ENCODE assay signal across 18 cellular contexts in genomic region chr22:41913040-41913719, GRCh38. TPM values are rescaled to one million over a fixed set of nuclear protein-coding genes. Genes with fewer than 3 reads are reported as not detected.
DNase-seq lines count a peak whose midpoint lies in the region; ATAC-seq and TF ChIP-seq lines count a peak whose summit lies in the region.
"Had no signal": no experiment of that assay in that cellular context is flagged by ENCODE, and none has a peak within 500 bp of the region (broad histone marks: within the 10 kb centered on the region; RNA-seq: fewer than 3 reads in every experiment).

No MANE protein-coding gene starts in this region.

- no peaks in the 10 kb centered on the region for H3K9me3 Mint-ChIP-seq in activated naive CD4-positive, alpha-beta T cell treated with anti-CD3 and anti-CD28 coated beads for 36 hours
- no peaks in the 10 kb centered on the region for H3K9me3 Mint-ChIP-seq in activated naive CD4-positive, alpha-beta T cell treated with anti-CD3 and anti-CD28 coated beads, Interleukin-2, amount 50 U/mL, for 72 hours
- no peaks in the 10 kb centered on the region for H3K9me3 Mint-ChIP-seq in immature natural killer cell
- H3K9me3 Mint-ChIP-seq in stimulated activated naive B cell treated with anti-CD40 and anti-IgM and Interleukin-4, amounts not matched to agents 10 μg/mL and 1 μg/mL and 100 μg/mL, for 72 hours, result no peaks in the 10 kb centered on the region

- no peaks in the 10 kb centered on the region for H3K9me2 ChIP-seq in OCI-LY7 (ENCODE audit: insufficient read depth, low read length)

- H3K27me3 Mint-ChIP-seq in activated naive CD4-positive, alpha-beta T cell treated with anti-CD3 and anti-CD28 coated beads for 36 hours (ENCODE audit: low read depth), result peaks cover 49% of the 10 kb centered on the region
- H3K27me3 Mint-ChIP-seq in T-helper 17 cell (peaks cover 28% of the 10 kb centered on the region), immature natural killer cell (ENCODE audit: low read depth in 3 of 3) (peaks cover 19 to 34% (median 19%) of the 10 kb centered on the region in 3 donors)
- peaks cover 15 to 19% of the 10 kb centered on the region in 2 donors for H3K27me3 Mint-ChIP-seq in stimulated activated naive B cell treated with anti-CD40 and anti-IgM and Interleukin-4, amounts not matched to agents 10 μg/mL and 1 μg/mL and 100 μg/mL, for 72 hours

- peak overlapping the region; percentile 45 for H3K4me3 Mint-ChIP-seq in activated naive CD4-positive, alpha-beta T cell treated with anti-CD3 and anti-CD28 coated beads for 36 hours
- peak overlapping the region; percentile 49 for H3K4me3 Mint-ChIP-seq in T-helper 17 cell
- H3K4me3 Mint-ChIP-seq in immature natural killer cell, result peak overlapping the region in 3 of 5 donors; percentile 24 to 52 (median 50)
- peak overlapping the region; percentile 83 to 84 for H3K4me3 Mint-ChIP-seq in stimulated activated naive B cell treated with anti-CD40 and anti-IgM and Interleukin-4, amounts not matched to agents 10 μg/mL and 1 μg/mL and 100 μg/mL, for 72 hours

- no peak overlapping the region for H3K27ac ChIP-seq in OCI-LY7 (ENCODE audit: low read depth, low read length, poor library complexity, severe bottlenecking)
- H3K27ac ChIP-seq: suprapubic skin had no signal

- ATAC-seq in activated naive CD4-positive, alpha-beta T cell treated with anti-CD3 and anti-CD28 coated beads, Interleukin-2, amount 50 U/mL, for 72 hours, result no peak
- ATAC-seq in T-helper 17 cell, result no peak
- ATAC-seq in stimulated activated naive B cell treated with anti-CD40 and anti-IgM and Interleukin-4, amounts not matched to agents 10 μg/mL and 1 μg/mL and 100 μg/mL, for 72 hours (replicated peaks), result no peak
- no peak for ATAC-seq in GM19023 (IDR thresholded peaks at IDR 0.05; ENCODE audit: unreplicated experiment)
- ATAC-seq: activated CD4-positive, CD25-positive, alpha-beta regulatory T cell treated with anti-CD3 and anti-CD28 coated beads, Interleukin-2, amount 50 U/mL, for 24 hours had no signal

- no peak for TF ChIP-seq CTCF in OCI-LY7 (conservative IDR thresholded peaks at IDR 0.05; ENCODE audit: low read length)

- H3K9me3 ChIP-seq in T-helper 17 cell (ENCODE audit: control insufficient read depth, low read length, poor library complexity, severe bottlenecking) (no peaks in the 10 kb centered on the region), OCI-LY7 (ENCODE audit: low read length) (no peaks in the 10 kb centered on the region)
- H3K9me3 ChIP-seq: suprapubic skin had no signal

- no peak overlapping the region for H3K4me2 ChIP-seq in OCI-LY7 (ENCODE audit: low read length)

- BruUV-seq in OCI-LY7 (replicated peaks; lab: Mats Ljungman, UMichigan), result no TSS peak

- H2AFZ ChIP-seq in OCI-LY7 (ENCODE audit: low read length), result no peak overlapping the region

- POLR2A ChIA-PET in OCI-LY7 (lab: Charles Lee), result interaction anchor here (0.5 kb wide), 1 partner anchor 72 kb away, joined by 4 read pairs; no protein-coding TSS in a partner anchor

- no peak for DNase-seq in activated naive CD4-positive, alpha-beta T cell treated with anti-CD3 and anti-CD28 coated beads for 36 hours
- no peak for DNase-seq in activated naive CD4-positive, alpha-beta T cell treated with anti-CD3 and anti-CD28 coated beads, Interleukin-2, amount 50 U/mL, for 72 hours (ENCODE audit: low spot score in 2 of 2)
- no peak for DNase-seq in T-helper 17 cell
- DNase-seq in immature natural killer cell, result no peak
- DNase-seq in stimulated activated naive B cell treated with anti-CD40 and anti-IgM and Interleukin-4, amounts not matched to agents 10 μg/mL and 1 μg/mL and 100 μg/mL, for 72 hours, result no peak
- no peak for DNase-seq in stimulated activated CD4-positive, alpha-beta T cell treated with anti-CD3 and anti-CD28 coated beads, Interleukin-2, amount 100 ng/mL, for 24 hours
- DNase-seq in OCI-LY7 (ENCODE audit: low spot score), result no peak
- DNase-seq: EL, mesenchymal stem cell, NCI-H2081, NCI-H524, nucleus accumbens had no signal

- 0 out of 2 replicates have a peak, but pooled peaks cover 3% of the 10 kb centered on the region for H4K20me1 ChIP-seq in OCI-LY7 (ENCODE audit: insufficient read depth, low read length)

- H3K4me1 ChIP-seq in OCI-LY7 (ENCODE audit: insufficient read depth, low read length, poor library complexity, severe bottlenecking), result peaks cover 29% of the 10 kb centered on the region

- H3K79me2 ChIP-seq in OCI-LY7 (ENCODE audit: insufficient read depth, low read depth, low read length), result no peaks in the 10 kb centered on the region

- H3K4me1 Mint-ChIP-seq in activated naive CD4-positive, alpha-beta T cell treated with anti-CD3 and anti-CD28 coated beads for 36 hours (ENCODE audit: low read depth), result peaks cover 27% of the 10 kb centered on the region
- H3K4me1 Mint-ChIP-seq in T-helper 17 cell (peaks cover 20% of the 10 kb centered on the region), immature natural killer cell (peaks cover 19 to 24% of the 10 kb centered on the region in 2 donors)
- H3K4me1 Mint-ChIP-seq in stimulated activated naive B cell treated with anti-CD40 and anti-IgM and Interleukin-4, amounts not matched to agents 10 μg/mL and 1 μg/mL and 100 μg/mL, for 72 hours, result peaks cover 61 to 79% of the 10 kb centered on the region in 2 donors

- CTCF ChIA-PET in activated naive CD4-positive, alpha-beta T cell treated with anti-CD3 and anti-CD28 coated beads for 36 hours (lab: Charles Lee), result interaction anchor here (0.6 kb wide), 1 partner anchor 561 kb away, joined by 3 read pairs; no protein-coding TSS in a partner anchor
- CTCF ChIA-PET in OCI-LY7 (lab: Charles Lee; ENCODE audit: unreplicated experiment), result no interaction called here

- H3K36me3 ChIP-seq in OCI-LY7 (ENCODE audit: insufficient read depth, low read length), result no peaks in the 10 kb centered on the region
- H3K36me3 ChIP-seq: suprapubic skin had no signal

- H3K36me3 Mint-ChIP-seq in activated naive CD4-positive, alpha-beta T cell treated with anti-CD3 and anti-CD28 coated beads for 36 hours (ENCODE audit: low read depth), result no peaks in the 10 kb centered on the region
- no peaks in the 10 kb centered on the region for H3K36me3 Mint-ChIP-seq in activated naive CD4-positive, alpha-beta T cell treated with anti-CD3 and anti-CD28 coated beads, Interleukin-2, amount 50 U/mL, for 72 hours
- H3K36me3 Mint-ChIP-seq in T-helper 17 cell (ENCODE audit: low read depth) (no peaks in the 10 kb centered on the region), immature natural killer cell (no peaks in the 10 kb centered on the region)
- H3K36me3 Mint-ChIP-seq in stimulated activated naive B cell treated with anti-CD40 and anti-IgM and Interleukin-4, amounts not matched to agents 10 μg/mL and 1 μg/mL and 100 μg/mL, for 72 hours, result peaks cover 37 to 54% of the 10 kb centered on the region in 2 donors

- intact Hi-C loops in activated naive CD4-positive, alpha-beta T cell treated with anti-CD3 and anti-CD28 coated beads for 36 hours (cut with micrococcal nuclease), result no loop called here
- intact Hi-C loops in OCI-LY7 (cut with micrococcal nuclease; ENCODE audit: unreplicated experiment), result loop anchor here (5.0 to 10.0 kb wide), 2 partner anchors 168 to 216 kb away; partner anchors contain the start of gene MEI1

- no peak overlapping the region for H3K4me3 ChIP-seq in OCI-LY7 (ENCODE audit: low read depth, low read length, poor library complexity, severe bottlenecking)

- no peak overlapping the region for H3K27ac Mint-ChIP-seq in activated naive CD4-positive, alpha-beta T cell treated with anti-CD3 and anti-CD28 coated beads for 36 hours
- H3K27ac Mint-ChIP-seq in activated naive CD4-positive, alpha-beta T cell treated with anti-CD3 and anti-CD28 coated beads, Interleukin-2, amount 50 U/mL, for 72 hours, result no peak overlapping the region
- H3K27ac Mint-ChIP-seq in T-helper 17 cell (peak overlapping the region; percentile 51), immature natural killer cell (no peak overlapping the region)
- H3K27ac Mint-ChIP-seq in stimulated activated naive B cell treated with anti-CD40 and anti-IgM and Interleukin-4, amounts not matched to agents 10 μg/mL and 1 μg/mL and 100 μg/mL, for 72 hours, result peak overlapping the region; percentile 89

RNA-seq across cellular contexts. Expression of gene SHISA8, which starts 1.7 kb away (rescaled TPM):
- 1 to 10 TPM; 1.7 to 1.8 TPM for total RNA-seq in activated naive CD4-positive, alpha-beta T cell treated with anti-CD3 and anti-CD28 coated beads for 36 hours
- 1 to 10 TPM; 1.1 to 4.2 TPM for total RNA-seq in activated naive CD4-positive, alpha-beta T cell treated with anti-CD3 and anti-CD28 coated beads, Interleukin-2, amount 50 U/mL, for 72 hours
- 1 to 10 TPM in 1 of 2 donors, not detected in 1; 1.6 TPM for total RNA-seq in T-helper 17 cell
- not detected for polyA plus RNA-seq in immature natural killer cell
- not detected in 2 replicates for total RNA-seq in OCI-LY7 (2014; rRNA removed; shearing (Covaris generic))
- total RNA-seq in OCI-LY7 (2022), result 0.61 and 0.74 TPM in 2 replicates
- total RNA-seq: cardiac septum; suprapubic skin; T-helper 2 cell treated with Interferon-gamma antibody and Interleukin-4, amounts not matched to agents 100 ng/mL and 5 ng/mL, for 36 hours had no signal
- polyA plus RNA-seq: keratinocyte had no signal

RNA-seq across cellular contexts. Expression of gene TNFRSF13C, which starts 13.4 kb away (rescaled TPM):
- total RNA-seq in activated naive CD4-positive, alpha-beta T cell treated with anti-CD3 and anti-CD28 coated beads for 36 hours, result 1 to 10 TPM; 3.2 to 3.8 TPM
- total RNA-seq in activated naive CD4-positive, alpha-beta T cell treated with anti-CD3 and anti-CD28 coated beads, Interleukin-2, amount 50 U/mL, for 72 hours, result 1 to 10 TPM; 4.4 to 8.4 TPM
- total RNA-seq in T-helper 17 cell, result 10 to 100 TPM; 10.2 to 23.9 TPM
- not detected for polyA plus RNA-seq in immature natural killer cell
- total RNA-seq in OCI-LY7 (2014; rRNA removed; shearing (Covaris generic)), result 10.9 and 21.3 TPM in 2 replicates
- 65.0 and 67.8 TPM in 2 replicates for total RNA-seq in OCI-LY7 (2022)

RNA-seq across cellular contexts. Expression of gene CENPM, which starts 33.8 kb away (rescaled TPM):
- total RNA-seq in activated naive CD4-positive, alpha-beta T cell treated with anti-CD3 and anti-CD28 coated beads for 36 hours, result 100 to 1,000 TPM in 1 of 2 experiments, 10 to 100 TPM in 1; 95.4 to 110 TPM
- total RNA-seq in activated naive CD4-positive, alpha-beta T cell treated with anti-CD3 and anti-CD28 coated beads, Interleukin-2, amount 50 U/mL, for 72 hours, result 100 to 1,000 TPM in 1 of 2 donors, 10 to 100 TPM in 1; 72.8 to 108 TPM
- total RNA-seq in T-helper 17 cell (10 to 100 TPM; 26.9 to 28.3 TPM), OCI-LY7 (2022) (189 and 217 TPM in 2 replicates)
- polyA plus RNA-seq in immature natural killer cell, result 1 to 10 TPM; 4.3 to 9.3 (median 5.5) TPM
- 347 and 354 TPM in 2 replicates for total RNA-seq in OCI-LY7 (2014; rRNA removed; shearing (Covaris generic))

RNA-seq across cellular contexts. Expression of gene SEPTIN3, which starts 56.1 kb away (rescaled TPM):
- total RNA-seq in activated naive CD4-positive, alpha-beta T cell treated with anti-CD3 and anti-CD28 coated beads for 36 hours, result 1 to 10 TPM; 1.0 to 1.5 TPM
- 1 to 10 TPM; 1.2 to 4.2 TPM for total RNA-seq in activated naive CD4-positive, alpha-beta T cell treated with anti-CD3 and anti-CD28 coated beads, Interleukin-2, amount 50 U/mL, for 72 hours
- total RNA-seq in T-helper 17 cell (under 1 TPM in 1 of 2 donors, not detected in 1; 0.42 TPM), OCI-LY7 (2022) (1.9 and 2.1 TPM in 2 replicates)
- polyA plus RNA-seq in immature natural killer cell, result not detected
- total RNA-seq in OCI-LY7 (2014; rRNA removed; shearing (Covaris generic)), result 0.46 and 1.1 TPM in 2 replicates
- total RNA-seq: cardiac septum had no signal

Comparison
In these comparisons a context has a peak if more than half of its experiments do, and no peak if none do; other contexts are left out.
1. H3K27ac Mint-ChIP-seq: peak in T-helper 17 cell (single experiment) and stimulated activated naive B cell treated with anti-CD40 and anti-IgM and Interleukin-4, amounts not matched to agents 10 μg/mL and 1 μg/mL and 100 μg/mL, for 72 hours (single experiment); none in activated naive CD4-positive, alpha-beta T cell treated with anti-CD3 and anti-CD28 coated beads for 36 hours (single experiment), activated naive CD4-positive, alpha-beta T cell treated with anti-CD3 and anti-CD28 coated beads, Interleukin-2, amount 50 U/mL, for 72 hours (0 of 2) and immature natural killer cell (0 of 6).
2. Peak in every context shown above with its lines, with median percentiles within 50 percentile points of each other: H3K4me3 Mint-ChIP-seq.